8 cellular contexts compared by ENCODE assay signal in the genomic region with DNA sequence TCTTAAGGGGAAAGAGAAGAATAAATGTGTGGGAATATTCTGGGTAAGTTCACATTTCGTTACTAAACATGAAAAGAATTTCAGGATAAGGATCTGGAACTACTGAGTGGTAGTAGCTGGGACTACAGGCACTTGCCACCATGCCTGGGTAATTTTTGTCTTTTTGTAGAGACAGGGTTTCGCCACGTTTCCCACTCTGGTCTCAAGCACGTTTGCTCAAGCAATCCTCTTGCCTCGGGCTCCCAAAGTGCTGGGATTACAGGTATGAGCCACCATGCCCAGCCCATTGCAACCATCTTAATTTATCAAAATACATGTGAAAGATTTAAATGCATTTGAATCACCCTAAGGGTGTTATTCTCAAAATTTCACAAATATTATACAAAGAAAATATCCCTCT.
"Had no signal": no experiment of that assay in that cellular context is flagged by ENCODE, and none has a peak within 500 bp of the region (broad histone marks: within the 10 kb centered on the region; RNA-seq: fewer than 3 reads in every experiment).

No MANE protein-coding gene starts in this region.

- H3K27ac Mint-ChIP-seq: HFFc6 had no signal

- ATAC-seq: HCT116, K562 had no signal

- H3K4me3 ChIP-seq: HAP-1, K562 had no signal

- H3K9me3 ChIP-seq: HAP-1 had no signal

- H3K9me3 Mint-ChIP-seq: HFFc6 had no signal

- H3K4me1 ChIP-seq: HAP-1 had no signal

- DNase-seq: GOT3, H7, HFFc6, IMR-90, KG1 had no signal

- H3K4me3 Mint-ChIP-seq: HFFc6 had no signal

- H3K36me3 ChIP-seq: HAP-1 had no signal
